20 cellular contexts compared by ENCODE assay signal in the genomic region with DNA sequence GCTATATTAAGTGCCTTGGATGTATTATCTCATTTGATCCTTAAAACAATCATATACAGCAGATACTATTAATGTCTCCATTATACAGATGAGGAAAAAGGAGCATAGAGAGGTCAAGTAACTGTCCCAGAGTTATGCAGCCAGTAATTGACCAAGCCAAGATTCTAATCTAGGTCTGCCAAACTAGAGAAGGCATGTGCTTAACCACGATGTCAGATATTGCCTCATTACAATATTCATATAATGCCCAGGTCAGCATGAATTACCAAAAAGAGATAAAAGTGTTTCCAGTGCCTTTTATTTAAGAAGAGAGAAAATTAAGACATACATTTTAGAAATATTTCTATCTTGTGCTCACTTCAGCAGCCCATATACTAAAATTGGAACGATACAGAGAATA. TPM values are rescaled to one million over a fixed set of nuclear protein-coding genes. Genes with fewer than 3 reads are reported as not detected.
DNase-seq lines count a peak whose midpoint lies in the region; ATAC-seq, FAIRE-seq and TF ChIP-seq lines count a peak whose summit lies in the region.
"Had no signal": no experiment of that assay in that cellular context is flagged by ENCODE, and none has a peak within 500 bp of the region (broad histone marks: within the 10 kb centered on the region; RNA-seq: fewer than 3 reads in every experiment).

No MANE protein-coding gene starts in this region.

- H3K4me3 ChIP-seq in NB4 (ENCODE audit: low read depth, low read length) (no peak overlapping the region), astrocyte (ENCODE audit: insufficient read depth, low read depth, low read length) (no peak overlapping the region)
- H3K4me3 ChIP-seq: A549 had no signal

- peak; percentile 37 for FAIRE-seq in astrocyte (lab: Jason Lieb, UNC)
- FAIRE-seq: D721Med, G401.6, GM12891 had no signal

- H3K9me3 ChIP-seq in astrocyte (ENCODE audit: insufficient read depth, low read depth, low read length), result no peaks in the 10 kb centered on the region
- H3K9me3 ChIP-seq: A549, BE2C had no signal

- no peaks in the 10 kb centered on the region for H3K9me3 Mint-ChIP-seq in activated naive CD4-positive, alpha-beta T cell treated with anti-CD3 and anti-CD28 coated beads, Interleukin-2, amount 50 U/mL, for 24 hours
- no peaks in the 10 kb centered on the region for H3K9me3 Mint-ChIP-seq in astrocyte (ENCODE audit: unreplicated experiment)
- H3K9me3 Mint-ChIP-seq: CD8-positive, alpha-beta T cell had no signal

- H3K27ac ChIP-seq in astrocyte (ENCODE audit: low read depth, low read length), result no peak overlapping the region
- H3K27ac ChIP-seq: A549, C4-2B had no signal

- no peak overlapping the region for H2AFZ ChIP-seq in astrocyte (ENCODE audit: low read depth, low read length)

- H3K4me3 Mint-ChIP-seq in activated naive CD4-positive, alpha-beta T cell treated with anti-CD3 and anti-CD28 coated beads, Interleukin-2, amount 50 U/mL, for 24 hours, result no peak overlapping the region
- no peak overlapping the region for H3K4me3 Mint-ChIP-seq in astrocyte (ENCODE audit: unreplicated experiment)
- H3K4me3 Mint-ChIP-seq: CD8-positive, alpha-beta T cell; H9 had no signal

- H3K36me3 ChIP-seq in astrocyte (ENCODE audit: insufficient read depth, low read length), result no peaks in the 10 kb centered on the region
- H3K36me3 ChIP-seq: BE2C had no signal

- no peak overlapping the region for H3K9ac ChIP-seq in astrocyte (ENCODE audit: low read length)

- peaks cover 73% of the 10 kb centered on the region for H3K4me1 Mint-ChIP-seq in activated naive CD4-positive, alpha-beta T cell treated with anti-CD3 and anti-CD28 coated beads, Interleukin-2, amount 50 U/mL, for 24 hours
- no peaks in the 10 kb centered on the region for H3K4me1 Mint-ChIP-seq in astrocyte (ENCODE audit: low read depth, unreplicated experiment)

- no peak for ATAC-seq in HG03045 (IDR thresholded peaks at IDR 0.05; ENCODE audit: unreplicated experiment)
- ATAC-seq: A549; CD8-positive, alpha-beta T cell had no signal

- H3K27ac Mint-ChIP-seq in activated naive CD4-positive, alpha-beta T cell treated with anti-CD3 and anti-CD28 coated beads, Interleukin-2, amount 50 U/mL, for 24 hours, result peak overlapping the region; percentile 59
- no peak overlapping the region for H3K27ac Mint-ChIP-seq in astrocyte (ENCODE audit: unreplicated experiment)
- H3K27ac Mint-ChIP-seq: CD8-positive, alpha-beta T cell; H9 had no signal

- no peaks in the 10 kb centered on the region for H3K27me3 Mint-ChIP-seq in activated naive CD4-positive, alpha-beta T cell treated with anti-CD3 and anti-CD28 coated beads, Interleukin-2, amount 50 U/mL, for 24 hours
- peaks cover 2% of the 10 kb centered on the region for H3K27me3 Mint-ChIP-seq in astrocyte (ENCODE audit: low read depth, unreplicated experiment)

- no peak for DNase-seq in activated naive CD4-positive, alpha-beta T cell treated with anti-CD3 and anti-CD28 coated beads, Interleukin-2, amount 50 U/mL, for 16 hours
- peak; percentile 29 for DNase-seq in NB4 (ENCODE audit: low read depth)
- no peak for DNase-seq in astrocyte (ENCODE audit: low read depth)
- DNase-seq in SHP77 (lab: John Stamatoyannopoulos, UW), result no peak
- DNase-seq: BE2C; CD8-positive, alpha-beta T cell; COR-L47; DMS153; DMS79 treated with DMSO at 0.1 percent for 48 hours; EL; GOT3; H9 had no signal

- TF ChIP-seq CTCF in NB4 (IDR thresholded peaks at IDR 0.05; ENCODE audit: low read depth, low read length) (no peak), astrocyte (IDR thresholded peaks at IDR 0.05; ENCODE audit: insufficient read depth, low read depth, low read length) (no peak)

- no peaks in the 10 kb centered on the region for H4K20me1 ChIP-seq in astrocyte (ENCODE audit: insufficient read depth, low read length)

- H3K4me1 ChIP-seq in astrocyte (ENCODE audit: insufficient read depth, low read length), result peaks cover 4% of the 10 kb centered on the region
- H3K4me1 ChIP-seq: A549 had no signal

- no peak for TF ChIP-seq POLR2A in NB4 (IDR thresholded peaks at IDR 0.05; ENCODE audit: extremely low read depth, insufficient read length)

- H3K36me3 Mint-ChIP-seq in activated naive CD4-positive, alpha-beta T cell treated with anti-CD3 and anti-CD28 coated beads, Interleukin-2, amount 50 U/mL, for 24 hours, result peaks cover 2% of the 10 kb centered on the region
- H3K36me3 Mint-ChIP-seq in astrocyte (ENCODE audit: low read depth, unreplicated experiment), result no peaks in the 10 kb centered on the region

- H3K79me2 ChIP-seq in astrocyte (ENCODE audit: insufficient read depth, low read length), result no peaks in the 10 kb centered on the region

- no peak overlapping the region for H3K4me2 ChIP-seq in astrocyte (ENCODE audit: low read length)
- H3K4me2 ChIP-seq: A549 had no signal

- no peaks in the 10 kb centered on the region for H3K27me3 ChIP-seq in astrocyte (ENCODE audit: insufficient read depth, low read length)
- H3K27me3 ChIP-seq: BE2C had no signal

RNA-seq across cellular contexts. Expression of a gene that starts 7.1 kb away (rescaled TPM):
- 4.7 and 6.1 TPM in 2 replicates for total RNA-seq in astrocyte
- total RNA-seq: HT-29 had no signal
